Comparison of ENCODE assay signal across 1 cellular context in the genomic region with DNA sequence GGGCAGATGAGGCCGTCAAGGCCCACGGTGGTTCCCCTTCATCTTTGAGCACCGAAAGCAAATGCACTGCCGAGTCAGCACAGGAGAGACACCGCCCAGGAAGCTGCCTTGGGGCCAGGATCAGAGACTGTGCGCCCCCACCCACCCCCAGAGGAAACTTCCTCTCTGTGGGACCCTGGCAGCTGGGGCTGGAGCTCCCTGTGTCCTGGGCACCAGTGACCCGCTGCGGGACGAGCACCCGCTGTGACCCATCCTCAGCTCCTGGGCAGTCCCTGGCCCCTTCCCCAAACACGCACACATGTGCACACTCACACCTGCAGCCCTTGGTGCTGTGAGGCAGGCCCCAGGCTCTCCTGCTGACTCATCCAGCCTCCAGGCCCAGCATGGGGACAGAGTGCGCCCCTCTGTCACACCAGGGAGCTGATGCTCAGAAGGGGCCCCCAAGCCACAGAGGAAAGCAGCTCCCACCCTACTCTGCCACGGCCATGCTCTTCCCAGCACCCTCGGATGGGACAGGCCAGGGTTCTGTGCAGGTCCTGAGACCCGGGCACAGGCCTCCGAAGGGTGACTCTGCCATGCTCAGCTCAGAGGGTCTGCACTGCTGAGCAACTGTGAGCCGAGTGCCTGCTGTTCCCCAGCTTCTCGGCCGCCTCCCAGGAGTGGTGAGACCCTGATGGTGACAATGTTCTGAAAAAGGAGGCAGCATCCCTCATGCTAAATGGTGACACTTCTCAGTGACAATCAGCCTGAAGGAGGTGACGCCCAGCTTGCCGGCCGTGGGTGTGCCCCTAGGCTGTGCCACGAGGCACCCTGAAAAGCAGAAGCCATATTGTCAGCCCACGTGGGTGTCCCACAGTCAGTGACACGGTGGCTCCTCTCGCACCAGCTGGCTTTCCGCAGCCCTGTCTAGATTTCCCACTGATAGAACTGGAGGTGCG.
TF ChIP-seq lines count a peak whose summit lies in the region.

No MANE protein-coding gene starts in this region.

TF ChIP-seq in K562, 482 proteins besides CTCF, POLR2A, EP300 and RAD21 (continued from another document and continues in another):
- TF ChIP-seq, protein P1, sequence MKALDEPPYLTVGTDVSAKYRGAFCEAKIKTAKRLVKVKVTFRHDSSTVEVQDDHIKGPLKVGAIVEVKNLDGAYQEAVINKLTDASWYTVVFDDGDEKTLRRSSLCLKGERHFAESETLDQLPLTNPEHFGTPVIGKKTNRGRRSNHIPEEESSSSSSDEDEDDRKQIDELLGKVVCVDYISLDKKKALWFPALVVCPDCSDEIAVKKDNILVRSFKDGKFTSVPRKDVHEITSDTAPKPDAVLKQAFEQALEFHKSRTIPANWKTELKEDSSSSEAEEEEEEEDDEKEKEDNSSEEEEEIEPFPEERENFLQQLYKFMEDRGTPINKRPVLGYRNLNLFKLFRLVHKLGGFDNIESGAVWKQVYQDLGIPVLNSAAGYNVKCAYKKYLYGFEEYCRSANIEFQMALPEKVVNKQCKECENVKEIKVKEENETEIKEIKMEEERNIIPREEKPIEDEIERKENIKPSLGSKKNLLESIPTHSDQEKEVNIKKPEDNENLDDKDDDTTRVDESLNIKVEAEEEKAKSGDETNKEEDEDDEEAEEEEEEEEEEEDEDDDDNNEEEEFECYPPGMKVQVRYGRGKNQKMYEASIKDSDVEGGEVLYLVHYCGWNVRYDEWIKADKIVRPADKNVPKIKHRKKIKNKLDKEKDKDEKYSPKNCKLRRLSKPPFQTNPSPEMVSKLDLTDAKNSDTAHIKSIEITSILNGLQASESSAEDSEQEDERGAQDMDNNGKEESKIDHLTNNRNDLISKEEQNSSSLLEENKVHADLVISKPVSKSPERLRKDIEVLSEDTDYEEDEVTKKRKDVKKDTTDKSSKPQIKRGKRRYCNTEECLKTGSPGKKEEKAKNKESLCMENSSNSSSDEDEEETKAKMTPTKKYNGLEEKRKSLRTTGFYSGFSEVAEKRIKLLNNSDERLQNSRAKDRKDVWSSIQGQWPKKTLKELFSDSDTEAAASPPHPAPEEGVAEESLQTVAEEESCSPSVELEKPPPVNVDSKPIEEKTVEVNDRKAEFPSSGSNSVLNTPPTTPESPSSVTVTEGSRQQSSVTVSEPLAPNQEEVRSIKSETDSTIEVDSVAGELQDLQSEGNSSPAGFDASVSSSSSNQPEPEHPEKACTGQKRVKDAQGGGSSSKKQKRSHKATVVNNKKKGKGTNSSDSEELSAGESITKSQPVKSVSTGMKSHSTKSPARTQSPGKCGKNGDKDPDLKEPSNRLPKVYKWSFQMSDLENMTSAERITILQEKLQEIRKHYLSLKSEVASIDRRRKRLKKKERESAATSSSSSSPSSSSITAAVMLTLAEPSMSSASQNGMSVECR (CRISPR knock-in tag; IDR thresholded peaks at IDR 0.05): peak; percentile 96
- TF ChIP-seq, protein P2, sequence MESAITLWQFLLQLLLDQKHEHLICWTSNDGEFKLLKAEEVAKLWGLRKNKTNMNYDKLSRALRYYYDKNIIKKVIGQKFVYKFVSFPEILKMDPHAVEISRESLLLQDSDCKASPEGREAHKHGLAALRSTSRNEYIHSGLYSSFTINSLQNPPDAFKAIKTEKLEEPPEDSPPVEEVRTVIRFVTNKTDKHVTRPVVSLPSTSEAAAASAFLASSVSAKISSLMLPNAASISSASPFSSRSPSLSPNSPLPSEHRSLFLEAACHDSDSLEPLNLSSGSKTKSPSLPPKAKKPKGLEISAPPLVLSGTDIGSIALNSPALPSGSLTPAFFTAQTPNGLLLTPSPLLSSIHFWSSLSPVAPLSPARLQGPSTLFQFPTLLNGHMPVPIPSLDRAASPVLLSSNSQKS (CRISPR knock-in tag; IDR thresholded peaks at IDR 0.05): no peak
- TF ChIP-seq, protein P3, sequence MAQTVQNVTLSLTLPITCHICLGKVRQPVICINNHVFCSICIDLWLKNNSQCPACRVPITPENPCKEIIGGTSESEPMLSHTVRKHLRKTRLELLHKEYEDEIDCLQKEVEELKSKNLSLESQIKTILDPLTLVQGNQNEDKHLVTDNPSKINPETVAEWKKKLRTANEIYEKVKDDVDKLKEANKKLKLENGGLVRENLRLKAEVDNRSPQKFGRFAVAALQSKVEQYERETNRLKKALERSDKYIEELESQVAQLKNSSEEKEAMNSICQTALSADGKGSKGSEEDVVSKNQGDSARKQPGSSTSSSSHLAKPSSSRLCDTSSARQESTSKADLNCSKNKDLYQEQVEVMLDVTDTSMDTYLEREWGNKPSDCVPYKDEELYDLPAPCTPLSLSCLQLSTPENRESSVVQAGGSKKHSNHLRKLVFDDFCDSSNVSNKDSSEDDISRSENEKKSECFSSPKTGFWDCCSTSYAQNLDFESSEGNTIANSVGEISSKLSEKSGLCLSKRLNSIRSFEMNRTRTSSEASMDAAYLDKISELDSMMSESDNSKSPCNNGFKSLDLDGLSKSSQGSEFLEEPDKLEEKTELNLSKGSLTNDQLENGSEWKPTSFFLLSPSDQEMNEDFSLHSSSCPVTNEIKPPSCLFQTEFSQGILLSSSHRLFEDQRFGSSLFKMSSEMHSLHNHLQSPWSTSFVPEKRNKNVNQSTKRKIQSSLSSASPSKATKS (CRISPR knock-in tag; IDR thresholded peaks at IDR 0.05): no peak
- no peak for TF ChIP-seq TCF7 (IDR thresholded peaks at IDR 0.05; ENCODE audit: borderline replicate concordance)
- TF ChIP-seq ZFP1 (CRISPR knock-in tag; IDR thresholded peaks at IDR 0.05): no peak
- TF ChIP-seq MYC (IDR thresholded peaks at IDR 0.05; ENCODE audit: low read depth, low read length): peak; percentile 93
- TF ChIP-seq MYC (CRISPR knock-in tag; IDR thresholded peaks at IDR 0.05; ENCODE audit: borderline replicate concordance, low read depth): 0 out of 2 replicates have a peak, but pooled peaks have one; percentile 53
- TF ChIP-seq ZBTB7A (IDR thresholded peaks at IDR 0.05; ENCODE audit: borderline replicate concordance, control insufficient read depth, low read depth, low read length): peak; percentile 94
- no peak for TF ChIP-seq TEAD4 (IDR thresholded peaks at IDR 0.05; ENCODE audit: low read length)
- no peak for TF ChIP-seq TEAD4 (CRISPR knock-in tag; IDR thresholded peaks at IDR 0.05; ENCODE audit: borderline replicate concordance)
- TF ChIP-seq KAT7 (CRISPR knock-in tag; IDR thresholded peaks at IDR 0.05; ENCODE audit: borderline replicate concordance): 0 out of 2 replicates have a peak, but pooled peaks have one; percentile 24
- TF ChIP-seq GATAD2A (IDR thresholded peaks at IDR 0.05): 0 out of 2 replicates have a peak, but pooled peaks have one; percentile 73
- peak; percentile 69 for TF ChIP-seq MTA1 (IDR thresholded peaks at IDR 0.05; ENCODE audit: borderline replicate concordance)
- TF ChIP-seq, protein P4, sequence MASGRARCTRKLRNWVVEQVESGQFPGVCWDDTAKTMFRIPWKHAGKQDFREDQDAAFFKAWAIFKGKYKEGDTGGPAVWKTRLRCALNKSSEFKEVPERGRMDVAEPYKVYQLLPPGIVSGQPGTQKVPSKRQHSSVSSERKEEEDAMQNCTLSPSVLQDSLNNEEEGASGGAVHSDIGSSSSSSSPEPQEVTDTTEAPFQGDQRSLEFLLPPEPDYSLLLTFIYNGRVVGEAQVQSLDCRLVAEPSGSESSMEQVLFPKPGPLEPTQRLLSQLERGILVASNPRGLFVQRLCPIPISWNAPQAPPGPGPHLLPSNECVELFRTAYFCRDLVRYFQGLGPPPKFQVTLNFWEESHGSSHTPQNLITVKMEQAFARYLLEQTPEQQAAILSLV (tag; IDR thresholded peaks at IDR 0.05): no peak
- TF ChIP-seq RBBP5 (IDR thresholded peaks at IDR 0.05; ENCODE audit: borderline replicate concordance, insufficient read depth, low read length, poor library complexity, severe bottlenecking): peak; percentile 74
- TF ChIP-seq, protein P5, sequence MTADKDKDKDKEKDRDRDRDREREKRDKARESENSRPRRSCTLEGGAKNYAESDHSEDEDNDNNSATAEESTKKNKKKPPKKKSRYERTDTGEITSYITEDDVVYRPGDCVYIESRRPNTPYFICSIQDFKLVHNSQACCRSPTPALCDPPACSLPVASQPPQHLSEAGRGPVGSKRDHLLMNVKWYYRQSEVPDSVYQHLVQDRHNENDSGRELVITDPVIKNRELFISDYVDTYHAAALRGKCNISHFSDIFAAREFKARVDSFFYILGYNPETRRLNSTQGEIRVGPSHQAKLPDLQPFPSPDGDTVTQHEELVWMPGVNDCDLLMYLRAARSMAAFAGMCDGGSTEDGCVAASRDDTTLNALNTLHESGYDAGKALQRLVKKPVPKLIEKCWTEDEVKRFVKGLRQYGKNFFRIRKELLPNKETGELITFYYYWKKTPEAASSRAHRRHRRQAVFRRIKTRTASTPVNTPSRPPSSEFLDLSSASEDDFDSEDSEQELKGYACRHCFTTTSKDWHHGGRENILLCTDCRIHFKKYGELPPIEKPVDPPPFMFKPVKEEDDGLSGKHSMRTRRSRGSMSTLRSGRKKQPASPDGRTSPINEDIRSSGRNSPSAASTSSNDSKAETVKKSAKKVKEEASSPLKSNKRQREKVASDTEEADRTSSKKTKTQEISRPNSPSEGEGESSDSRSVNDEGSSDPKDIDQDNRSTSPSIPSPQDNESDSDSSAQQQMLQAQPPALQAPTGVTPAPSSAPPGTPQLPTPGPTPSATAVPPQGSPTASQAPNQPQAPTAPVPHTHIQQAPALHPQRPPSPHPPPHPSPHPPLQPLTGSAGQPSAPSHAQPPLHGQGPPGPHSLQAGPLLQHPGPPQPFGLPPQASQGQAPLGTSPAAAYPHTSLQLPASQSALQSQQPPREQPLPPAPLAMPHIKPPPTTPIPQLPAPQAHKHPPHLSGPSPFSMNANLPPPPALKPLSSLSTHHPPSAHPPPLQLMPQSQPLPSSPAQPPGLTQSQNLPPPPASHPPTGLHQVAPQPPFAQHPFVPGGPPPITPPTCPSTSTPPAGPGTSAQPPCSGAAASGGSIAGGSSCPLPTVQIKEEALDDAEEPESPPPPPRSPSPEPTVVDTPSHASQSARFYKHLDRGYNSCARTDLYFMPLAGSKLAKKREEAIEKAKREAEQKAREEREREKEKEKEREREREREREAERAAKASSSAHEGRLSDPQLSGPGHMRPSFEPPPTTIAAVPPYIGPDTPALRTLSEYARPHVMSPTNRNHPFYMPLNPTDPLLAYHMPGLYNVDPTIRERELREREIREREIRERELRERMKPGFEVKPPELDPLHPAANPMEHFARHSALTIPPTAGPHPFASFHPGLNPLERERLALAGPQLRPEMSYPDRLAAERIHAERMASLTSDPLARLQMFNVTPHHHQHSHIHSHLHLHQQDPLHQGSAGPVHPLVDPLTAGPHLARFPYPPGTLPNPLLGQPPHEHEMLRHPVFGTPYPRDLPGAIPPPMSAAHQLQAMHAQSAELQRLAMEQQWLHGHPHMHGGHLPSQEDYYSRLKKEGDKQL (CRISPR knock-in tag; IDR thresholded peaks at IDR 0.05; ENCODE audit: borderline replicate concordance): no peak
- peak; percentile 31; the same call in 1 of the 2 replicates for TF ChIP-seq LARP7 (IDR thresholded peaks at IDR 0.05)
- TF ChIP-seq PHF8 (IDR thresholded peaks at IDR 0.05; ENCODE audit: borderline replicate concordance, low read length): peak; percentile 24; the same call in 1 of the 2 replicates
- TF ChIP-seq WHSC1 (IDR thresholded peaks at IDR 0.05; ENCODE audit: low read length): no peak
- TF ChIP-seq ZNF212 (CRISPR knock-in tag; IDR thresholded peaks at IDR 0.05): no peak
- TF ChIP-seq BCOR (IDR thresholded peaks at IDR 0.05): no peak
- TF ChIP-seq HMGN3 (IDR thresholded peaks at IDR 0.05; ENCODE audit: borderline replicate concordance, extremely low read depth, insufficient read length, low read depth, low read length): peak; percentile 60
- TF ChIP-seq, protein P6, sequence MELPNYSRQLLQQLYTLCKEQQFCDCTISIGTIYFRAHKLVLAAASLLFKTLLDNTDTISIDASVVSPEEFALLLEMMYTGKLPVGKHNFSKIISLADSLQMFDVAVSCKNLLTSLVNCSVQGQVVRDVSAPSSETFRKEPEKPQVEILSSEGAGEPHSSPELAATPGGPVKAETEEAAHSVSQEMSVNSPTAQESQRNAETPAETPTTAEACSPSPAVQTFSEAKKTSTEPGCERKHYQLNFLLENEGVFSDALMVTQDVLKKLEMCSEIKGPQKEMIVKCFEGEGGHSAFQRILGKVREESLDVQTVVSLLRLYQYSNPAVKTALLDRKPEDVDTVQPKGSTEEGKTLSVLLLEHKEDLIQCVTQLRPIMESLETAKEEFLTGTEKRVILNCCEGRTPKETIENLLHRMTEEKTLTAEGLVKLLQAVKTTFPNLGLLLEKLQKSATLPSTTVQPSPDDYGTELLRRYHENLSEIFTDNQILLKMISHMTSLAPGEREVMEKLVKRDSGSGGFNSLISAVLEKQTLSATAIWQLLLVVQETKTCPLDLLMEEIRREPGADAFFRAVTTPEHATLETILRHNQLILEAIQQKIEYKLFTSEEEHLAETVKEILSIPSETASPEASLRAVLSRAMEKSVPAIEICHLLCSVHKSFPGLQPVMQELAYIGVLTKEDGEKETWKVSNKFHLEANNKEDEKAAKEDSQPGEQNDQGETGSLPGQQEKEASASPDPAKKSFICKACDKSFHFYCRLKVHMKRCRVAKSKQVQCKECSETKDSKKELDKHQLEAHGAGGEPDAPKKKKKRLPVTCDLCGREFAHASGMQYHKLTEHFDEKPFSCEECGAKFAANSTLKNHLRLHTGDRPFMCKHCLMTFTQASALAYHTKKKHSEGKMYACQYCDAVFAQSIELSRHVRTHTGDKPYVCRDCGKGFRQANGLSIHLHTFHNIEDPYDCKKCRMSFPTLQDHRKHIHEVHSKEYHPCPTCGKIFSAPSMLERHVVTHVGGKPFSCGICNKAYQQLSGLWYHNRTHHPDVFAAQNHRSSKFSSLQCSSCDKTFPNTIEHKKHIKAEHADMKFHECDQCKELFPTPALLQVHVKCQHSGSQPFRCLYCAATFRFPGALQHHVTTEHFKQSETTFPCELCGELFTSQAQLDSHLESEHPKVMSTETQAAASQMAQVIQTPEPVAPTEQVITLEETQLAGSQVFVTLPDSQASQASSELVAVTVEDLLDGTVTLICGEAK (IDR thresholded peaks at IDR 0.05): peak; percentile 50; the same call in 1 of the 2 replicates
- TF ChIP-seq, protein P6 (CRISPR knock-in tag; IDR thresholded peaks at IDR 0.05): no peak
- no peak for TF ChIP-seq ZNF146 (CRISPR knock-in tag; IDR thresholded peaks at IDR 0.05; ENCODE audit: unreplicated experiment)
